In genomic region chr7:47535033-47535703, GRCh38 we compare ENCODE assay signal across 13 cellular contexts. TPM values are rescaled to one million over a fixed set of nuclear protein-coding genes. Genes with fewer than 3 reads are reported as not detected.
DNase-seq lines count a peak whose midpoint lies in the region; ATAC-seq, FAIRE-seq and TF ChIP-seq lines count a peak whose summit lies in the region.
"Had no signal": no experiment of that assay in that cellular context is flagged by ENCODE, and none has a peak within 500 bp of the region (broad histone marks: within the 10 kb centered on the region; RNA-seq: fewer than 3 reads in every experiment).

No MANE protein-coding gene starts in this region.

- H3K79me2 ChIP-seq in astrocyte (ENCODE audit: insufficient read depth, low read length), result peaks cover 72% of the 10 kb centered on the region
- peaks cover 93% of the 10 kb centered on the region for H3K79me2 ChIP-seq in HepG2 (ENCODE audit: insufficient read depth, low read length)

- H3K27me3 ChIP-seq in astrocyte (ENCODE audit: insufficient read depth, low read length), result no peaks in the 10 kb centered on the region
- no peaks in the 10 kb centered on the region; a peak in 1 of 5 replicates for H3K27me3 ChIP-seq in HepG2 (ENCODE audit: control insufficient read depth in 1 of 2, insufficient read depth in 2 of 2, low read length in 2 of 2)
- no peaks in the 10 kb centered on the region for H3K27me3 ChIP-seq in testis
- H3K27me3 ChIP-seq: right atrium auricular region had no signal

- no peaks in the 10 kb centered on the region for H3K9me3 ChIP-seq in astrocyte (ENCODE audit: insufficient read depth, low read depth, low read length)
- H3K9me3 ChIP-seq in HepG2 (ENCODE audit: low read length), result no peaks in the 10 kb centered on the region
- H3K9me3 ChIP-seq in testis, result no peaks in the 10 kb centered on the region
- H3K9me3 ChIP-seq: right atrium auricular region had no signal

- TF ChIP-seq CTCF in astrocyte (IDR thresholded peaks at IDR 0.05; ENCODE audit: insufficient read depth, low read depth, low read length) (no peak), HepG2 (CRISPR knock-in tag; IDR thresholded peaks at IDR 0.05) (no peak), testis (IDR thresholded peaks at IDR 0.05) (no peak)

- peak overlapping the region; percentile 90 for H3K27ac Mint-ChIP-seq in astrocyte (ENCODE audit: unreplicated experiment)
- H3K27ac Mint-ChIP-seq: immature natural killer cell had no signal

- no peaks in the 10 kb centered on the region for H3K9me3 Mint-ChIP-seq in astrocyte (ENCODE audit: unreplicated experiment)

- no TSS peak for BruUV-seq in HepG2 (replicated peaks; lab: Mats Ljungman, UMichigan)

- H2AFZ ChIP-seq in astrocyte (ENCODE audit: low read depth, low read length) (no peak overlapping the region), HepG2 (ENCODE audit: low read length) (no peak overlapping the region)

- H3K4me1 Mint-ChIP-seq in astrocyte (ENCODE audit: low read depth, unreplicated experiment), result peaks cover 60% of the 10 kb centered on the region
- H3K4me1 Mint-ChIP-seq: immature natural killer cell had no signal

- H3K4me1 ChIP-seq in astrocyte (ENCODE audit: insufficient read depth, low read length) (peaks cover 44% of the 10 kb centered on the region), HepG2 (ENCODE audit: insufficient read depth, low read length) (peaks cover 96% of the 10 kb centered on the region), testis (peaks cover 29% of the 10 kb centered on the region)

- H3K4me2 ChIP-seq in astrocyte (ENCODE audit: low read length) (peak overlapping the region; percentile 89), HepG2 (ENCODE audit: low read depth, low read length) (peak overlapping the region; percentile 90)

- H3K27me3 Mint-ChIP-seq in astrocyte (ENCODE audit: low read depth, unreplicated experiment), result no peaks in the 10 kb centered on the region

- H3K36me3 ChIP-seq in astrocyte (ENCODE audit: insufficient read depth, low read length) (no peaks in the 10 kb centered on the region), HepG2 (replicated peaks in 1 of 2; ENCODE audit: control insufficient read depth in 1 of 2, insufficient read depth in 2 of 2, low read length in 2 of 2) (peaks cover 1 to 3% of the 10 kb centered on the region in 2 experiments), testis (ENCODE audit: low read depth, missing control alignments) (no peaks in the 10 kb centered on the region)
- H3K36me3 ChIP-seq: right atrium auricular region, WERI-Rb-1 had no signal

- H3K27ac ChIP-seq in astrocyte (ENCODE audit: low read depth, low read length) (peak overlapping the region; percentile 24), HepG2 (ENCODE audit: extremely low read length, insufficient read depth, low read length) (peak overlapping the region; percentile 86), temporal lobe (ENCODE audit: low read depth, low read length) (peak overlapping the region; percentile 18), testis (no peak overlapping the region)
- H3K27ac ChIP-seq: 22Rv1, right atrium auricular region, WERI-Rb-1 had no signal

- TF ChIP-seq RAD21 in HepG2 (CRISPR knock-in tag; IDR thresholded peaks at IDR 0.05), result no peak

- ATAC-seq in HepG2, result peak; percentile 55

- CTCF ChIA-PET in HepG2 (lab: Yijun Ruan, JAX; ENCODE audit: low intra/inter-chr PET ratio, low total read pairs), result no interaction called here

- in situ Hi-C loops in HepG2 (cut with HindIII; ENCODE audit: extremely low pct_ligation_motif_present, low pct_unique_long_range_greater_than_20kb), result no loop called here

- intact Hi-C loops in HepG2 (cut with micrococcal nuclease; ENCODE audit: unreplicated experiment) (loop anchor here (2.0 to 5.0 kb wide), 2 partner anchors 64 to 197 kb away; no protein-coding TSS in a partner anchor), testis (cut with DNase I; ENCODE audit: low total_unique reads) (no loop called here)

- peak overlapping the region; percentile 81 for H3K9ac ChIP-seq in astrocyte (ENCODE audit: low read length)
- peak overlapping the region; percentile 65 for H3K9ac ChIP-seq in HepG2 (ENCODE audit: insufficient read depth, low read depth, low read length)

- peak; percentile 40 for DNase-seq in DMS 273 (lab: John Stamatoyannopoulos, UW; ENCODE audit: unreplicated experiment)
- DNase-seq in DMS 273 treated with DMSO at 0.1 percent for 48 hours (lab: John Stamatoyannopoulos, UW), result no peak
- peak; percentile 39 for DNase-seq in astrocyte (ENCODE audit: low read depth)
- peak; percentile 87 for DNase-seq in HepG2 (ENCODE audit: low spot score)
- DNase-seq in testis, result no peak
- no peak for DNase-seq in activated naive CD4-positive, alpha-beta T cell treated with Interleukin-2 at 50 U/mL for 16 hours
- no peak for DNase-seq in stimulated activated naive CD4-positive, alpha-beta T cell (lab: John Stamatoyannopoulos, UW)
- DNase-seq: immature natural killer cell; NK-92 treated with Interleukin-12 subunit alpha and Interleukin-12 subunit beta, amount 100 ng/mL, for 24 hours; WERI-Rb-1 had no signal

- TF ChIP-seq POLR2A in HepG2 (IDR thresholded peaks at IDR 0.05; ENCODE audit: insufficient read depth in 1 of 2, low read depth in 2 of 2, low read length in 2 of 2) (0 out of 4 replicates have a peak, but pooled peaks of 1 of the 2 experiments have one; percentile 27), testis (IDR thresholded peaks at IDR 0.05) (no peak)

- peaks cover 3% of the 10 kb centered on the region for H3K36me3 Mint-ChIP-seq in astrocyte (ENCODE audit: low read depth, unreplicated experiment)
- H3K36me3 Mint-ChIP-seq: immature natural killer cell had no signal

- peak in 1 of 2 experiments; percentile 74; a peak in 2 of 4 replicates for TF ChIP-seq EP300 in HepG2 (IDR thresholded peaks at IDR 0.05; ENCODE audit: low read depth in 2 of 2, low read length in 2 of 2)
- TF ChIP-seq EP300 in HepG2 (CRISPR knock-in tag; IDR thresholded peaks at IDR 0.05; ENCODE audit: borderline replicate concordance), result no peak

- H4K20me1 ChIP-seq in astrocyte (ENCODE audit: insufficient read depth, low read length), result peaks cover 34% of the 10 kb centered on the region
- peaks cover 33% of the 10 kb centered on the region for H4K20me1 ChIP-seq in HepG2 (ENCODE audit: insufficient read depth, low read length)

- H3K4me3 Mint-ChIP-seq in astrocyte (ENCODE audit: unreplicated experiment), result peak overlapping the region; percentile 92
- H3K4me3 Mint-ChIP-seq: immature natural killer cell had no signal

- WGBS in HepG2 (ENCODE audit: low lambda C conversion rate), result 4% methylated on average over 6 of the region's 6 CpGs
- WGBS in testis, 2 donors, result 70 to 77% methylated on average over 6 of the region's 6 CpGs

- POLR2A ChIA-PET in HepG2 (lab: Yijun Ruan, JAX), result interaction anchor here (0.9 to 2.7 kb wide), 13 partner anchors 16 to 252 kb away, joined by 3 to 13 read pairs (median 4); no protein-coding TSS in a partner anchor

- H3K4me3 ChIP-seq in astrocyte (ENCODE audit: insufficient read depth, low read depth, low read length) (no peak overlapping the region), HepG2 (replicated peaks in 1 of 3; ENCODE audit: insufficient read depth in 1 of 3, low read depth in 2 of 3, low read length in 3 of 3) (peak overlapping the region; percentile 5 to 68 (median 41); a peak in 5 of 6 replicates), testis (no peak overlapping the region)
- H3K4me3 ChIP-seq: right atrium auricular region had no signal

- FAIRE-seq in astrocyte (lab: Jason Lieb, UNC), result no peak
- FAIRE-seq in HepG2 (lab: Jason Lieb, UNC), result peak; percentile 77

TF ChIP-seq in HepG2, 621 proteins besides CTCF, POLR2A, EP300 and RAD21 (continues in another document):
- TF ChIP-seq ZSCAN12 (CRISPR knock-in tag; IDR thresholded peaks at IDR 0.05) (no peak), PITX1 (CRISPR knock-in tag; IDR thresholded peaks at IDR 0.05) (peak; percentile 89; the same call in 1 of the 2 replicates), ERF (CRISPR knock-in tag; IDR thresholded peaks at IDR 0.05) (no peak), KDM5A (IDR thresholded peaks at IDR 0.05; ENCODE audit: borderline replicate concordance, low read length) (no peak), KLF11 (CRISPR knock-in tag; IDR thresholded peaks at IDR 0.05) (no peak), CERS6 (CRISPR knock-in tag; IDR thresholded peaks at IDR 0.05) (no peak), CBFB (CRISPR knock-in tag; IDR thresholded peaks at IDR 0.05) (no peak)

RNA-seq across cellular contexts. Expression of gene TNS3, which starts 46.7 kb away (rescaled TPM):
- 92.9 and 105 TPM in 2 replicates for total RNA-seq in astrocyte
- 51.3 and 55.7 TPM in 2 replicates for total RNA-seq in HepG2 (2016; rRNA removed; fragmentation: Illumina TruSeq; extraction: Trizol)
- total RNA-seq in HepG2 (2016; cell fraction: cytosol; rRNA removed; fragmentation: Illumina TruSeq; extraction: Trizol; ENCODE audit: low read depth), result 14.9 and 19.1 TPM in 2 replicates
- 45.5 and 52.6 TPM in 2 replicates for total RNA-seq in HepG2 (2016; cell fraction: insoluble cytoplasmic fraction; rRNA removed; fragmentation: Illumina TruSeq; extraction: Trizol)
- 16.6 and 16.8 TPM in 2 replicates for total RNA-seq in HepG2 (2016; cell fraction: membrane; rRNA removed; fragmentation: Illumina TruSeq; extraction: Trizol)
- 72.4 and 83.0 TPM in 2 replicates for total RNA-seq in HepG2 (2016; cell fraction: nucleus; rRNA removed; fragmentation: Illumina TruSeq; extraction: Trizol)
- polyA plus RNA-seq in HepG2 (2011; rRNA removed), result 52.9 and 55.1 TPM in 2 replicates
- 28.4 and 33.2 TPM in 2 replicates for polyA plus RNA-seq in HepG2 (2011; cell fraction: cytosol; rRNA removed)
- polyA plus RNA-seq in HepG2 (2011; cell fraction: nucleus; rRNA removed), result 76.4 and 98.4 TPM in 2 replicates
- 48.6 and 60.6 TPM in 2 replicates for polyA plus RNA-seq in HepG2 (2012)
- 1.6 and 1.9 TPM in 2 replicates for polyA plus RNA-seq in HepG2 (2016; cell fraction: cytosol; fragmentation: Illumina TruSeq; extraction: Trizol; ENCODE audit: low read depth)
- 32.3 and 39.6 TPM in 2 replicates for polyA plus RNA-seq in HepG2 (2016; cell fraction: insoluble cytoplasmic fraction; fragmentation: Illumina TruSeq; extraction: Trizol; ENCODE audit: low read depth)
- 3.7 and 4.3 TPM in 2 replicates for polyA plus RNA-seq in HepG2 (2016; cell fraction: membrane; fragmentation: Illumina TruSeq; extraction: Trizol; ENCODE audit: low read depth)
- 56.5 and 64.9 TPM in 2 replicates for polyA plus RNA-seq in HepG2 (2016; cell fraction: nucleus; fragmentation: Illumina TruSeq; extraction: Trizol; ENCODE audit: insufficient read depth, low read depth)
- polyA minus RNA-seq in HepG2 (2011; rRNA and poly(A)+ RNA removed; ENCODE audit: low replicate concordance), result 29.7 and 302 TPM in 2 replicates
- 53.8 and 56.5 TPM in 2 replicates for polyA minus RNA-seq in HepG2 (2011; cell fraction: cytosol; rRNA and poly(A)+ RNA removed)
- polyA minus RNA-seq in HepG2 (2011; cell fraction: nucleus; rRNA and poly(A)+ RNA removed), result 139 and 170 TPM in 2 replicates
- total RNA-seq in temporal lobe, result 7.4 TPM
- total RNA-seq in testis, result 10 to 100 TPM; 60.0 to 93.5 TPM
- 28.5 TPM for polyA plus RNA-seq in testis (ENCODE audit: insufficient read depth, low read depth, low replicate concordance)

Comparison
In these comparisons a context has a peak if more than half of its experiments do, and no peak if none do; other contexts are left out.
1. DNase-seq: peak in DMS 273 (single experiment), astrocyte (single experiment) and HepG2 (single experiment); none in DMS 273 treated with DMSO at 0.1 percent for 48 hours (single experiment), testis (single experiment), activated naive CD4-positive, alpha-beta T cell treated with Interleukin-2 at 50 U/mL for 16 hours (single experiment) and stimulated activated naive CD4-positive, alpha-beta T cell (0 of 6).
2. H3K27ac ChIP-seq: peak in astrocyte (single experiment), HepG2 (single experiment) and temporal lobe (single experiment); none in testis (0 of 2).
3. H3K4me3 ChIP-seq: peak in HepG2 (3 of 3); none in astrocyte (single experiment) and testis (0 of 2).